In the genomic region with DNA sequence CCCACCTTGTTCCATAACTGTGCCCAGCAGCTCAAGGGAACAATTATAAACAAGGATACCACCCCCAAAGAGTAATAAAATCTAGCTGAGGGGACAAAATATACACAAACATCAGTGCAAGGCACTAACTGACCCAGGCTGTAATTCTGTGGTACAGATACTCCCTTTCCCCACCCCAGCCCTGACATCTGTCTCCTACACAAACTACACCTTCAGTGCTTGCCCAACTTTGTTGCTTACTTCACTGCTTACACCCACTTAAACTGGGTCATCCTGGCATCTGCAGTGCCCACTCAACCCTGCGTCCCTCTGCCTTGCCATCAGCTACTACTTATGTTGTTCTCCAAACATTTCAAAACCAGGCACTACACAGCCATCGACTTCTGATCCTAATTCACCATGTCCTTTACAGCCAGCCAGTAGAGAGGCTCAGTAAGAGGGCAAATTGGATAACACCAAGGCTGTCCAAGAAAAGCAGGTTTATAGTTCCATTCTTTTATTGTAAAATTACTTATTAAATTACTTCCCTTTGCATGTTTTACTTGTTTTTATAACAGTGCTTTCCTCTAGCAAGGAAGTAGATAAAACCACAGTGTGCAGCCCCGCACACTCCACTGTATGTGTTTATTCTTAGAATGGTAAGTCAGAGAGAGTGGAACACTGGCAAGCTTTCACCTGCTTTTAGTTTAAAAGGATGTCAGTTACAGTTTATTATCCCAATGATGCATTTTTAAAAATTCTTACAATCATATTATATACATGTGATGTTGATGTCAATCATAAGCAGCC, we compare ENCODE assay signal across 1 cellular context.
TF ChIP-seq lines count a peak whose summit lies in the region.

No MANE protein-coding gene starts in this region.

TF ChIP-seq in GM12878, 131 proteins besides CTCF, POLR2A, EP300 and RAD21 (continued from another document):
- TF ChIP-seq, protein P1, sequence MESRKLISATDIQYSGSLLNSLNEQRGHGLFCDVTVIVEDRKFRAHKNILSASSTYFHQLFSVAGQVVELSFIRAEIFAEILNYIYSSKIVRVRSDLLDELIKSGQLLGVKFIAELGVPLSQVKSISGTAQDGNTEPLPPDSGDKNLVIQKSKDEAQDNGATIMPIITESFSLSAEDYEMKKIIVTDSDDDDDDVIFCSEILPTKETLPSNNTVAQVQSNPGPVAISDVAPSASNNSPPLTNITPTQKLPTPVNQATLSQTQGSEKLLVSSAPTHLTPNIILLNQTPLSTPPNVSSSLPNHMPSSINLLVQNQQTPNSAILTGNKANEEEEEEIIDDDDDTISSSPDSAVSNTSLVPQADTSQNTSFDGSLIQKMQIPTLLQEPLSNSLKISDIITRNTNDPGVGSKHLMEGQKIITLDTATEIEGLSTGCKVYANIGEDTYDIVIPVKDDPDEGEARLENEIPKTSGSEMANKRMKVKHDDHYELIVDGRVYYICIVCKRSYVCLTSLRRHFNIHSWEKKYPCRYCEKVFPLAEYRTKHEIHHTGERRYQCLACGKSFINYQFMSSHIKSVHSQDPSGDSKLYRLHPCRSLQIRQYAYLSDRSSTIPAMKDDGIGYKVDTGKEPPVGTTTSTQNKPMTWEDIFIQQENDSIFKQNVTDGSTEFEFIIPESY (IDR thresholded peaks at IDR 0.05) = no peak
- TF ChIP-seq, protein P2, sequence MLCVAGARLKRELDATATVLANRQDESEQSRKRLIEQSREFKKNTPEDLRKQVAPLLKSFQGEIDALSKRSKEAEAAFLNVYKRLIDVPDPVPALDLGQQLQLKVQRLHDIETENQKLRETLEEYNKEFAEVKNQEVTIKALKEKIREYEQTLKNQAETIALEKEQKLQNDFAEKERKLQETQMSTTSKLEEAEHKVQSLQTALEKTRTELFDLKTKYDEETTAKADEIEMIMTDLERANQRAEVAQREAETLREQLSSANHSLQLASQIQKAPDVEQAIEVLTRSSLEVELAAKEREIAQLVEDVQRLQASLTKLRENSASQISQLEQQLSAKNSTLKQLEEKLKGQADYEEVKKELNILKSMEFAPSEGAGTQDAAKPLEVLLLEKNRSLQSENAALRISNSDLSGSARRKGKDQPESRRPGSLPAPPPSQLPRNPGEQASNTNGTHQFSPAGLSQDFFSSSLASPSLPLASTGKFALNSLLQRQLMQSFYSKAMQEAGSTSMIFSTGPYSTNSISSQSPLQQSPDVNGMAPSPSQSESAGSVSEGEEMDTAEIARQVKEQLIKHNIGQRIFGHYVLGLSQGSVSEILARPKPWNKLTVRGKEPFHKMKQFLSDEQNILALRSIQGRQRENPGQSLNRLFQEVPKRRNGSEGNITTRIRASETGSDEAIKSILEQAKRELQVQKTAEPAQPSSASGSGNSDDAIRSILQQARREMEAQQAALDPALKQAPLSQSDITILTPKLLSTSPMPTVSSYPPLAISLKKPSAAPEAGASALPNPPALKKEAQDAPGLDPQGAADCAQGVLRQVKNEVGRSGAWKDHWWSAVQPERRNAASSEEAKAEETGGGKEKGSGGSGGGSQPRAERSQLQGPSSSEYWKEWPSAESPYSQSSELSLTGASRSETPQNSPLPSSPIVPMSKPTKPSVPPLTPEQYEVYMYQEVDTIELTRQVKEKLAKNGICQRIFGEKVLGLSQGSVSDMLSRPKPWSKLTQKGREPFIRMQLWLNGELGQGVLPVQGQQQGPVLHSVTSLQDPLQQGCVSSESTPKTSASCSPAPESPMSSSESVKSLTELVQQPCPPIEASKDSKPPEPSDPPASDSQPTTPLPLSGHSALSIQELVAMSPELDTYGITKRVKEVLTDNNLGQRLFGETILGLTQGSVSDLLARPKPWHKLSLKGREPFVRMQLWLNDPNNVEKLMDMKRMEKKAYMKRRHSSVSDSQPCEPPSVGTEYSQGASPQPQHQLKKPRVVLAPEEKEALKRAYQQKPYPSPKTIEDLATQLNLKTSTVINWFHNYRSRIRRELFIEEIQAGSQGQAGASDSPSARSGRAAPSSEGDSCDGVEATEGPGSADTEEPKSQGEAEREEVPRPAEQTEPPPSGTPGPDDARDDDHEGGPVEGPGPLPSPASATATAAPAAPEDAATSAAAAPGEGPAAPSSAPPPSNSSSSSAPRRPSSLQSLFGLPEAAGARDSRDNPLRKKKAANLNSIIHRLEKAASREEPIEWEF (IDR thresholded peaks at IDR 0.05; ENCODE audit: insufficient replicate concordance, low read depth, low read length) = no peak
- TF ChIP-seq TCF12 (IDR thresholded peaks at IDR 0.05; ENCODE audit: low read depth, low read length) (no peak), FOS (IDR thresholded peaks at IDR 0.05; ENCODE audit: borderline replicate concordance, extremely low read depth, insufficient read length) (no peak), SMC3 (IDR thresholded peaks at IDR 0.05; ENCODE audit: borderline replicate concordance, low read length) (no peak)
- TF ChIP-seq, protein P3, sequence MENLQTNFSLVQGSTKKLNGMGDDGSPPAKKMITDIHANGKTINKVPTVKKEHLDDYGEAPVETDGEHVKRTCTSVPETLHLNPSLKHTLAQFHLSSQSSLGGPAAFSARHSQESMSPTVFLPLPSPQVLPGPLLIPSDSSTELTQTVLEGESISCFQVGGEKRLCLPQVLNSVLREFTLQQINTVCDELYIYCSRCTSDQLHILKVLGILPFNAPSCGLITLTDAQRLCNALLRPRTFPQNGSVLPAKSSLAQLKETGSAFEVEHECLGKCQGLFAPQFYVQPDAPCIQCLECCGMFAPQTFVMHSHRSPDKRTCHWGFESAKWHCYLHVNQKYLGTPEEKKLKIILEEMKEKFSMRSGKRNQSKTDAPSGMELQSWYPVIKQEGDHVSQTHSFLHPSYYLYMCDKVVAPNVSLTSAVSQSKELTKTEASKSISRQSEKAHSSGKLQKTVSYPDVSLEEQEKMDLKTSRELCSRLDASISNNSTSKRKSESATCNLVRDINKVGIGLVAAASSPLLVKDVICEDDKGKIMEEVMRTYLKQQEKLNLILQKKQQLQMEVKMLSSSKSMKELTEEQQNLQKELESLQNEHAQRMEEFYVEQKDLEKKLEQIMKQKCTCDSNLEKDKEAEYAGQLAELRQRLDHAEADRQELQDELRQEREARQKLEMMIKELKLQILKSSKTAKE (IDR thresholded peaks at IDR 0.05; ENCODE audit: low read depth, poor library complexity, severe bottlenecking) = no peak
